In genomic region chr6:128605961-128606360, GRCh38 we compare ENCODE assay signal across 26 cellular contexts.
A peak's percentile ranks its signal among the peaks of the same experiment; 100 is the strongest.
DNase-seq lines count a peak whose midpoint lies in the region; TF ChIP-seq lines count a peak whose summit lies in the region.
"Had no signal": no experiment of that assay in that cellular context is flagged by ENCODE, and none has a peak within 500 bp of the region (broad histone marks: within the 10 kb centered on the region; RNA-seq: fewer than 3 reads in every experiment).

No MANE protein-coding gene starts in this region.

- H3K27ac Mint-ChIP-seq in activated naive CD8-positive, alpha-beta T cell treated with anti-CD3 and anti-CD28 coated beads for 36 hours = no peak overlapping the region
- H3K27ac Mint-ChIP-seq: IgD-negative memory B cell, neural progenitor cell, T-helper 17 cell had no signal

- H3K36me3 Mint-ChIP-seq in activated naive CD8-positive, alpha-beta T cell treated with anti-CD3 and anti-CD28 coated beads for 36 hours = no peaks in the 10 kb centered on the region
- H3K36me3 Mint-ChIP-seq: IgD-negative memory B cell, neural progenitor cell had no signal

- H3K4me3 Mint-ChIP-seq in activated naive CD8-positive, alpha-beta T cell treated with anti-CD3 and anti-CD28 coated beads for 36 hours = no peak overlapping the region
- H3K4me3 Mint-ChIP-seq: IgD-negative memory B cell, neural progenitor cell, T-helper 17 cell had no signal

- no peaks in the 10 kb centered on the region for H3K27me3 Mint-ChIP-seq in activated naive CD8-positive, alpha-beta T cell treated with anti-CD3 and anti-CD28 coated beads for 36 hours
- H3K27me3 Mint-ChIP-seq: IgD-negative memory B cell had no signal

- DNase-seq in EH (ENCODE audit: low read depth) (peak; percentile 55), RWPE1 (ENCODE audit: low spot score) (peak; percentile 65), fibroblast of mammary gland (ENCODE audit: low read depth) (peak; percentile 48), putamen (ENCODE audit: low spot score) (peak; percentile 5), OCI-M1 (lab: John Stamatoyannopoulos, UW) (no peak), NCI-H1930 (lab: John Stamatoyannopoulos, UW) (no peak), CD1c-positive myeloid dendritic cell (ENCODE audit: extremely low spot score) (no peak)
- DNase-seq in activated naive CD8-positive, alpha-beta T cell treated with anti-CD3 and anti-CD28 coated beads for 36 hours = no peak
- DNase-seq: activated CD4-positive, alpha-beta T cell treated with anti-CD3 and anti-CD28 coated beads, Interleukin-2, amount 50 U/mL, for 1 hour; activated gamma-delta T cell treated with Interleukin-2 at 50 U/mL for 16 hours; amygdala; cerebellar nuclear complex; COR-L47; effector memory CD4-positive, alpha-beta T cell; left lung; MM.1S; mucosa of descending colon; NCI-H1694; T-helper 17 cell had no signal

- peaks cover 12% of the 10 kb centered on the region for H3K4me1 Mint-ChIP-seq in activated naive CD8-positive, alpha-beta T cell treated with anti-CD3 and anti-CD28 coated beads for 36 hours
- H3K4me1 Mint-ChIP-seq: IgD-negative memory B cell, T-helper 17 cell had no signal

- no peak for TF ChIP-seq CTCF in RWPE1 (conservative IDR thresholded peaks at IDR 0.05; ENCODE audit: low read depth)
- TF ChIP-seq CTCF in fibroblast of mammary gland (conservative IDR thresholded peaks at IDR 0.05; ENCODE audit: control insufficient read depth, insufficient read depth, low read depth, low read length) = no peak

- H3K4me3 ChIP-seq in fibroblast of mammary gland (ENCODE audit: control insufficient read depth, low read depth, low read length) = no peak overlapping the region
- H3K4me3 ChIP-seq: HAP-1, left lung, mucosa of descending colon, neural progenitor cell, SJSA1, suprapubic skin had no signal

- H3K9me3 Mint-ChIP-seq in activated naive CD8-positive, alpha-beta T cell treated with anti-CD3 and anti-CD28 coated beads for 36 hours = peaks cover 4% of the 10 kb centered on the region
- H3K9me3 Mint-ChIP-seq: neural progenitor cell had no signal

- no peak overlapping the region for H3K27ac ChIP-seq in RWPE1
- H3K27ac ChIP-seq: HL-60, left lung, neural progenitor cell, SJSA1, suprapubic skin, VCaP had no signal

- POLR2A ChIA-PET in RWPE1 (lab: Yijun Ruan, JAX; ENCODE audit: low non-redundant PET) = no interaction called here

- CTCF ChIA-PET in RWPE1 (lab: Yijun Ruan, JAX) = interaction anchor here (0.6 kb wide), 1 partner anchor 244 kb away, joined by 3 read pairs; no protein-coding TSS in a partner anchor

Comparison
In these comparisons a context has a peak if more than half of its experiments do, and no peak if none do; other contexts are left out.
1. DNase-seq: peak in EH (single experiment), RWPE1 (single experiment), fibroblast of mammary gland (single experiment) and putamen (single experiment); none in OCI-M1 (single experiment), activated naive CD8-positive, alpha-beta T cell treated with anti-CD3 and anti-CD28 coated beads for 36 hours (single experiment), NCI-H1930 (0 of 2) and CD1c-positive myeloid dendritic cell (single experiment).